In genomic region chr3:112786002-112786590, GRCh38 we compare ENCODE assay signal across 17 cellular contexts.
DNase-seq lines count a peak whose midpoint lies in the region; ATAC-seq and TF ChIP-seq lines count a peak whose summit lies in the region.
"Had no signal": no experiment of that assay in that cellular context is flagged by ENCODE, and none has a peak within 500 bp of the region (broad histone marks: within the 10 kb centered on the region; RNA-seq: fewer than 3 reads in every experiment).

No MANE protein-coding gene starts in this region.

- TF ChIP-seq CTCF in mesothelial cell of epicardium (IDR thresholded peaks at IDR 0.05; ENCODE audit: unreplicated experiment) (no peak), adrenal gland (IDR thresholded peaks at IDR 0.05) (no peak)

- intact Hi-C loops in dendritic cell treated with granulocyte-macrophage colony-stimulating factor and Interleukin-4, amounts not matched to agents 40 ng/mL and 50 ng/mL, for 4 days (cut with micrococcal nuclease): no loop called here
- intact Hi-C loops in adrenal gland (cut with DNase I): no loop called here

- H3K4me1 ChIP-seq in adrenal gland (replicated peaks in 1 of 2): no peaks in the 10 kb centered on the region

- no peaks in the 10 kb centered on the region for H3K27me3 ChIP-seq in adrenal gland
- H3K27me3 ChIP-seq: ovary had no signal

- peaks cover 11% of the 10 kb centered on the region for H3K36me3 Mint-ChIP-seq in dendritic cell treated with granulocyte-macrophage colony-stimulating factor and Interleukin-4, amounts not matched to agents 40 ng/mL and 50 ng/mL, for 4 days (ENCODE audit: low read depth)
- peaks cover 5% of the 10 kb centered on the region for H3K36me3 Mint-ChIP-seq in mesothelial cell of epicardium

- ATAC-seq in HG03432 (IDR thresholded peaks at IDR 0.05; ENCODE audit: unreplicated experiment): no peak
- ATAC-seq: left colon had no signal

- H3K36me3 ChIP-seq in adrenal gland (replicated peaks in 1 of 2): no peaks in the 10 kb centered on the region
- H3K36me3 ChIP-seq: ovary had no signal

- H3K9me3 ChIP-seq in adrenal gland (replicated peaks in 1 of 3): no peaks in the 10 kb centered on the region
- H3K9me3 ChIP-seq: ovary had no signal

- peaks cover 9% of the 10 kb centered on the region for H3K9me3 Mint-ChIP-seq in dendritic cell treated with granulocyte-macrophage colony-stimulating factor and Interleukin-4, amounts not matched to agents 40 ng/mL and 50 ng/mL, for 4 days
- H3K9me3 Mint-ChIP-seq in mesothelial cell of epicardium: peaks cover 18% of the 10 kb centered on the region

- H3K27ac ChIP-seq in adrenal gland: no peak overlapping the region
- H3K27ac ChIP-seq: ovary had no signal

- H3K27ac Mint-ChIP-seq in dendritic cell treated with granulocyte-macrophage colony-stimulating factor and Interleukin-4, amounts not matched to agents 40 ng/mL and 50 ng/mL, for 4 days: peak overlapping the region; percentile 12
- peak overlapping the region; percentile 49 for H3K27ac Mint-ChIP-seq in mesothelial cell of epicardium
- H3K27ac Mint-ChIP-seq: T-helper 2 cell treated with Interferon-gamma antibody and Interleukin-4, amounts not matched to agents 5 μg/mL and 100 μg/mL, for 36 hours had no signal

- H3K4me3 Mint-ChIP-seq in dendritic cell treated with granulocyte-macrophage colony-stimulating factor and Interleukin-4, amounts not matched to agents 40 ng/mL and 50 ng/mL, for 4 days: no peak overlapping the region
- H3K4me3 Mint-ChIP-seq in mesothelial cell of epicardium: no peak overlapping the region
- H3K4me3 Mint-ChIP-seq: T-helper 2 cell treated with Interferon-gamma antibody and Interleukin-4, amounts not matched to agents 5 μg/mL and 100 μg/mL, for 36 hours had no signal

- H3K4me3 ChIP-seq in adrenal gland: no peak overlapping the region
- H3K4me3 ChIP-seq: ovary had no signal

- no peaks in the 10 kb centered on the region for H3K27me3 Mint-ChIP-seq in dendritic cell treated with granulocyte-macrophage colony-stimulating factor and Interleukin-4, amounts not matched to agents 40 ng/mL and 50 ng/mL, for 4 days
- no peaks in the 10 kb centered on the region for H3K27me3 Mint-ChIP-seq in mesothelial cell of epicardium (ENCODE audit: low read depth)

- H3K4me1 Mint-ChIP-seq in dendritic cell treated with granulocyte-macrophage colony-stimulating factor and Interleukin-4, amounts not matched to agents 40 ng/mL and 50 ng/mL, for 4 days (ENCODE audit: low read depth): peaks cover 31% of the 10 kb centered on the region
- peaks cover 12% of the 10 kb centered on the region for H3K4me1 Mint-ChIP-seq in mesothelial cell of epicardium

- TF ChIP-seq POLR2A in adrenal gland (IDR thresholded peaks at IDR 0.05): no peak

- 5 to 12% (median 7%) methylated on average over 2 of the region's 2 CpGs for WGBS in adrenal gland, 4 donors

- DNase-seq in Daoy (ENCODE audit: low read depth): peak; percentile 34
- peak; percentile 25 for DNase-seq in RPMI7951 (ENCODE audit: low read depth)
- DNase-seq in mesothelial cell of epicardium (ENCODE audit: low spot score in 2 of 2, unreplicated experiment in 2 of 2): no peak
- DNase-seq in adrenal gland: no peak
- no peak for DNase-seq in AG08395 (ENCODE audit: low spot score)
- no peak for DNase-seq in mucosa of gallbladder (ENCODE audit: low spot score)
- DNase-seq: activated CD4-positive, alpha-beta T cell treated with anti-CD3 and anti-CD28 coated beads for 1 hour; DND-41; left colon; NCI-H2081; NCI-H526; ovary; SIG-M5; stimulated activated CD4-positive, alpha-beta T cell treated with anti-CD3 and anti-CD28 coated beads, Interleukin-4, amount 100 ng/mL, for 1 hour had no signal

Comparison
In these comparisons a context has a peak if more than half of its experiments do, and no peak if none do; other contexts are left out.
1. DNase-seq: peak in Daoy (single experiment) and RPMI7951 (single experiment); none in mesothelial cell of epicardium (0 of 2), adrenal gland (0 of 7), AG08395 (single experiment) and mucosa of gallbladder (single experiment).